8 cellular contexts compared by ENCODE assay signal in the genomic region with DNA sequence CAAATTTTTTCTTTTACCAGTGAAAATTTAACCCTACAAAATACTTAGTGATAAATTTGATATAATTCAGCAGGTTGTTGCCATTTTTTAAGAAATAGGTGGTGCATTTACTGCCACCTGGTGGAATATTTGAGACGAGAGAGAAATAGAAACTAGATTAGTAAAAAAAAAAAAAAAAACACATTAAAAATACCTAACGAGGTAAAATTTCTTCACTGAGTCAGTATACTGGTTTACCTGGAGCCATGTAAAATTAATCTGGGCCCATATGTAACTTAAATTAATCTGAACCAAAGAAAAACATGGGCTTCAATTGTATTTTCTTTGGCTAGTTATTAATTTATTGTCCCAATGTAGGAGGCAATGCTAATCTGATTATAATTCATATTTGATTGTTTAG.
DNase-seq lines count a peak whose midpoint lies in the region; ATAC-seq and TF ChIP-seq lines count a peak whose summit lies in the region.

No MANE protein-coding gene starts in this region.

- H3K4me2 ChIP-seq in DOHH2 (ENCODE audit: low read length): no peak overlapping the region
- H3K4me2 ChIP-seq in KMS-11: peak overlapping the region; percentile 61; the same call in 1 of the 2 replicates

- H3K79me2 ChIP-seq in DOHH2 (ENCODE audit: control insufficient read depth, low read length) (no peaks in the 10 kb centered on the region), KMS-11 (ENCODE audit: insufficient read depth, low read depth) (no peaks in the 10 kb centered on the region)

- H3K27me3 ChIP-seq in DOHH2 (ENCODE audit: control insufficient read depth, low read length) (no peaks in the 10 kb centered on the region), KMS-11 (ENCODE audit: insufficient read depth, low read depth) (no peaks in the 10 kb centered on the region), liver (ENCODE audit: control insufficient read depth in 4 of 4, insufficient read depth in 4 of 4, low read length in 3 of 4) (no peaks in the 10 kb centered on the region)

- peak; percentile 80 for TF ChIP-seq RAD21 in liver (IDR thresholded peaks at IDR 0.05)

- no peaks in the 10 kb centered on the region for H3K4me1 ChIP-seq in DOHH2 (ENCODE audit: control insufficient read depth, low read length)
- H3K4me1 ChIP-seq in KMS-11 (ENCODE audit: low read depth, poor library complexity, severe bottlenecking): peaks cover 22% of the 10 kb centered on the region
- H3K4me1 ChIP-seq in liver (ENCODE audit: control insufficient read depth in 4 of 4, insufficient read depth in 4 of 4, low read length in 3 of 4): no peaks in the 10 kb centered on the region

- no peaks in the 10 kb centered on the region for H3F3A ChIP-seq in DOHH2 (ENCODE audit: control insufficient read depth, insufficient read depth)

- 2% methylated on average over 2 of the region's 2 CpGs for WGBS in liver

- DNase-seq in amniotic epithelial cell (ENCODE audit: low read depth) (peak; percentile 27), GF-D8 (lab: John Stamatoyannopoulos, UW) (no peak)

- H3K36me3 ChIP-seq in DOHH2 (ENCODE audit: control insufficient read depth, low read length) (no peaks in the 10 kb centered on the region), KMS-11 (ENCODE audit: insufficient read depth) (no peaks in the 10 kb centered on the region), liver (ENCODE audit: control insufficient read depth in 4 of 4, insufficient read depth in 3 of 4, low read depth in 1 of 4, low read length in 3 of 4) (no peaks in the 10 kb centered on the region)

- H3K27ac ChIP-seq in DOHH2 (ENCODE audit: low read depth, low read length) (no peak overlapping the region), KMS-11 (no peak overlapping the region), liver (ENCODE audit: low read depth in 1 of 2, low read length in 2 of 2) (no peak overlapping the region)

- TF ChIP-seq CTCF in DOHH2 (IDR thresholded peaks at IDR 0.05; ENCODE audit: low read depth, low read length, poor library complexity, severe bottlenecking): peak; percentile 57
- TF ChIP-seq CTCF in KMS-11 (conservative IDR thresholded peaks at IDR 0.05; ENCODE audit: low read depth, low read length): peak; percentile 72
- TF ChIP-seq CTCF in liver (IDR thresholded peaks at IDR 0.05; ENCODE audit: low read depth, low read length, missing input control): peak; percentile 49

- no peaks in the 10 kb centered on the region for H3K9me2 ChIP-seq in DOHH2 (replicated peaks; ENCODE audit: control insufficient read depth, low read length)

- H3K9me3 ChIP-seq in DOHH2 (ENCODE audit: control insufficient read depth, insufficient read depth, low read length) (no peaks in the 10 kb centered on the region), liver (ENCODE audit: control insufficient read depth in 4 of 4, low read length in 3 of 4) (no peaks in the 10 kb centered on the region)

- H3K4me3 ChIP-seq in DOHH2 (ENCODE audit: low read length) (no peak overlapping the region), KMS-11 (IDR thresholded peaks at IDR 0.05; ENCODE audit: insufficient read depth, low read depth, low read length) (no peak overlapping the region), liver (ENCODE audit: low read depth in 1 of 3, low read length in 3 of 3) (no peak overlapping the region)

- H4K20me1 ChIP-seq in DOHH2 (ENCODE audit: control insufficient read depth, insufficient read depth, low read depth, low read length) (no peaks in the 10 kb centered on the region), KMS-11 (ENCODE audit: insufficient read depth) (no peaks in the 10 kb centered on the region)

- H3K9ac ChIP-seq in KMS-11 (no peak overlapping the region), liver (ENCODE audit: low read depth in 1 of 2, low read length in 2 of 2) (peak overlapping the region in 1 of 2 donors; percentile 44)

- H2AFZ ChIP-seq in KMS-11 (ENCODE audit: low read depth): 0 out of 2 replicates have a peak overlapping the region, but pooled peaks have one; percentile 10

- no peak for ATAC-seq in GM19395 (IDR thresholded peaks at IDR 0.05; ENCODE audit: unreplicated experiment)
- ATAC-seq in HG02870 (IDR thresholded peaks at IDR 0.05; ENCODE audit: unreplicated experiment): no peak
- no peak for ATAC-seq in GM19467 (IDR thresholded peaks at IDR 0.05; ENCODE audit: unreplicated experiment)

TF ChIP-seq in liver, 16 proteins besides CTCF, POLR2A, EP300 and RAD21:
- TF ChIP-seq HNF4G (IDR thresholded peaks at IDR 0.05): no peak
- no peak for TF ChIP-seq JUND (IDR thresholded peaks at IDR 0.05)
- no peak for TF ChIP-seq YY1 (IDR thresholded peaks at IDR 0.05)
- no peak for TF ChIP-seq EGR1 (IDR thresholded peaks at IDR 0.05; ENCODE audit: low read depth in 2 of 2)
- no peak for TF ChIP-seq SP1 (IDR thresholded peaks at IDR 0.05)
- no peak for TF ChIP-seq GABPA (IDR thresholded peaks at IDR 0.05 in 1 of 2, conservative IDR thresholded peaks at IDR 0.05 in 1 of 2)
- TF ChIP-seq HNF4A (conservative IDR thresholded peaks at IDR 0.05): no peak
- no peak for TF ChIP-seq RXRA (IDR thresholded peaks at IDR 0.05)
- TF ChIP-seq, protein P1, sequence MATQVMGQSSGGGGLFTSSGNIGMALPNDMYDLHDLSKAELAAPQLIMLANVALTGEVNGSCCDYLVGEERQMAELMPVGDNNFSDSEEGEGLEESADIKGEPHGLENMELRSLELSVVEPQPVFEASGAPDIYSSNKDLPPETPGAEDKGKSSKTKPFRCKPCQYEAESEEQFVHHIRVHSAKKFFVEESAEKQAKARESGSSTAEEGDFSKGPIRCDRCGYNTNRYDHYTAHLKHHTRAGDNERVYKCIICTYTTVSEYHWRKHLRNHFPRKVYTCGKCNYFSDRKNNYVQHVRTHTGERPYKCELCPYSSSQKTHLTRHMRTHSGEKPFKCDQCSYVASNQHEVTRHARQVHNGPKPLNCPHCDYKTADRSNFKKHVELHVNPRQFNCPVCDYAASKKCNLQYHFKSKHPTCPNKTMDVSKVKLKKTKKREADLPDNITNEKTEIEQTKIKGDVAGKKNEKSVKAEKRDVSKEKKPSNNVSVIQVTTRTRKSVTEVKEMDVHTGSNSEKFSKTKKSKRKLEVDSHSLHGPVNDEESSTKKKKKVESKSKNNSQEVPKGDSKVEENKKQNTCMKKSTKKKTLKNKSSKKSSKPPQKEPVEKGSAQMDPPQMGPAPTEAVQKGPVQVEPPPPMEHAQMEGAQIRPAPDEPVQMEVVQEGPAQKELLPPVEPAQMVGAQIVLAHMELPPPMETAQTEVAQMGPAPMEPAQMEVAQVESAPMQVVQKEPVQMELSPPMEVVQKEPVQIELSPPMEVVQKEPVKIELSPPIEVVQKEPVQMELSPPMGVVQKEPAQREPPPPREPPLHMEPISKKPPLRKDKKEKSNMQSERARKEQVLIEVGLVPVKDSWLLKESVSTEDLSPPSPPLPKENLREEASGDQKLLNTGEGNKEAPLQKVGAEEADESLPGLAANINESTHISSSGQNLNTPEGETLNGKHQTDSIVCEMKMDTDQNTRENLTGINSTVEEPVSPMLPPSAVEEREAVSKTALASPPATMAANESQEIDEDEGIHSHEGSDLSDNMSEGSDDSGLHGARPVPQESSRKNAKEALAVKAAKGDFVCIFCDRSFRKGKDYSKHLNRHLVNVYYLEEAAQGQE (IDR thresholded peaks at IDR 0.05): no peak
TF ChIP-seq in liver: peak in this region for 0.
